Comparison of ENCODE assay signal across 16 cellular contexts in the genomic region with DNA sequence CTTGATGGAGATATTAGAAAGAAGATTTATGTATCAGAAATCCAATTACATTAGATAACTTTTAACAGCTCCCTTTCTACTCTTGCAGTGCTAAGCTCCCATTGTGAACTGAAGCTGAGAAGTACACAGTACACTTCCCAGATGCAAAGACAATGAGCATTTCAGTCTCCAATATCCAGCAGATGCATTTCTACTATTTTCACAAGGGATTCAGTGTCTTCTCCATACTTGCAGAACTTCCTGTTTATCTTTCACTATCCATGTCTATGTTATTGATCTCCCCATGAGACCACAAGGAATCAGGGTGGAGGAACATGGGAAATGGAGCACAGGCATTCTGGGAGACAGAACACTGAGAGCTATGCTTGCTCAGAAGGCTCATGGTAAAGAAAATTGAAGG.
A peak's percentile ranks its signal among the peaks of the same experiment; 100 is the strongest.
DNase-seq lines count a peak whose midpoint lies in the region; ATAC-seq, FAIRE-seq and TF ChIP-seq lines count a peak whose summit lies in the region.
"Had no signal": no experiment of that assay in that cellular context is flagged by ENCODE, and none has a peak within 500 bp of the region (broad histone marks: within the 10 kb centered on the region; RNA-seq: fewer than 3 reads in every experiment).

No MANE protein-coding gene starts in this region.

- H3K4me2 ChIP-seq in H1 (ENCODE audit: insufficient read depth in 1 of 2, low read depth in 2 of 2, low read length in 2 of 2), result no peak overlapping the region

- 0 out of 2 replicates have a peak overlapping the region, but pooled peaks have one; percentile 10 for H2AFZ ChIP-seq in H1 (ENCODE audit: low read length)
- H2AFZ ChIP-seq: GM23248 had no signal

- DNase-seq in SK-MEL-5 (ENCODE audit: low read depth, low spot score) (peak; percentile 78), H1 (ENCODE audit: low read depth in 1 of 2, low spot score in 2 of 2) (no peak), midbrain (lab: John Stamatoyannopoulos, UW) (peak; percentile 52), foreskin fibroblast (no peak), NCI-H1417 (lab: John Stamatoyannopoulos, UW) (no peak)
- DNase-seq: ACHN; C1 segment of cervical spinal cord; CD4-positive, alpha-beta T cell; DMS79 treated with DMSO at 0.1 percent for 48 hours; EL; GM23248; H7 had no signal

- H3K56ac ChIP-seq in H1 (replicated peaks; ENCODE audit: insufficient read length, low read depth, low read length), result no peak overlapping the region

- TF ChIP-seq POLR2A in H1 (IDR thresholded peaks at IDR 0.05; ENCODE audit: control extremely low read depth in 1 of 2, low read depth in 2 of 2, low read length in 2 of 2), result no peak

- no peak for ATAC-seq in HG03521 (IDR thresholded peaks at IDR 0.05; ENCODE audit: unreplicated experiment)

- no peak for TF ChIP-seq EP300 in H1 (IDR thresholded peaks at IDR 0.05; ENCODE audit: borderline replicate concordance in 1 of 2, low read depth in 2 of 2, low read length in 2 of 2)

- no peaks in the 10 kb centered on the region for H3K27me3 ChIP-seq in H1 (replicated peaks in 1 of 4; ENCODE audit: control insufficient read depth in 3 of 4, extremely low read depth in 1 of 4, insufficient read depth in 3 of 4, low read length in 3 of 4)

- no peak overlapping the region for H3K23ac ChIP-seq in H1 (ENCODE audit: insufficient read length)

- no peak overlapping the region for H2BK5ac ChIP-seq in H1 (ENCODE audit: low read depth, low read length)

- TF ChIP-seq CTCF in H1 (IDR thresholded peaks at IDR 0.05; ENCODE audit: control extremely low read depth in 1 of 3, insufficient read depth in 1 of 3, low read depth in 1 of 3, low read length in 3 of 3), result no peak
- TF ChIP-seq CTCF in foreskin fibroblast (IDR thresholded peaks at IDR 0.05; ENCODE audit: low read depth, low read length), result no peak

- H4K91ac ChIP-seq in H1 (replicated peaks; ENCODE audit: insufficient read length, low read length), result no peak overlapping the region

- H3K79me2 ChIP-seq in H1 (ENCODE audit: control insufficient read depth in 1 of 2, insufficient read depth in 2 of 2, low read length in 2 of 2), result no peaks in the 10 kb centered on the region

- no peak overlapping the region for H2BK12ac ChIP-seq in H1 (ENCODE audit: low read depth, low read length)

- no peak overlapping the region for H3K14ac ChIP-seq in H1 (ENCODE audit: insufficient read length)

- H3K36me3 ChIP-seq in H1 (ENCODE audit: control insufficient read depth in 2 of 4, insufficient read depth in 4 of 4, low read length in 3 of 4), result no peaks in the 10 kb centered on the region

- no peak overlapping the region for H2BK15ac ChIP-seq in H1 (ENCODE audit: low read length)

- no peak overlapping the region for H2BK120ac ChIP-seq in H1 (replicated peaks; ENCODE audit: low read depth, low read length)

- H3K27ac ChIP-seq in H1 (ENCODE audit: low read depth, low read length) (no peak overlapping the region), temporal lobe (ENCODE audit: low read depth, low read length) (peak overlapping the region; percentile 88)
- H3K27ac ChIP-seq: GM23248 had no signal

- no peaks in the 10 kb centered on the region for H3K4me1 ChIP-seq in H1 (replicated peaks in 1 of 4; ENCODE audit: control insufficient read depth in 3 of 4, insufficient read depth in 4 of 4, low read length in 3 of 4)

- no peaks in the 10 kb centered on the region; the same call in 1 of the 2 replicates for H3K23me2 ChIP-seq in H1 (ENCODE audit: low read depth, low read length)

- in situ Hi-C loops in SK-MEL-5 (cut with HindIII; ENCODE audit: low pct_unique_long_range_greater_than_20kb, low sequenced_read_pairs), result no loop called here

- H3K18ac ChIP-seq in H1 (ENCODE audit: extremely low read depth, low read length), result no peak overlapping the region

- no peak overlapping the region for H4K5ac ChIP-seq in H1 (ENCODE audit: insufficient read length, low read depth, low read length)

- no peaks in the 10 kb centered on the region for H3K79me1 ChIP-seq in H1 (ENCODE audit: low read depth, low read length)

- H2BK20ac ChIP-seq in H1 (ENCODE audit: low read length), result no peak overlapping the region

- no peaks in the 10 kb centered on the region for H3K9me3 ChIP-seq in H1 (ENCODE audit: insufficient read depth in 2 of 2, low read depth in 1 of 2, low read length in 1 of 2)

- no peaks in the 10 kb centered on the region for H4K20me1 ChIP-seq in H1 (replicated peaks in 1 of 2; ENCODE audit: control insufficient read depth in 1 of 2, insufficient read depth in 2 of 2, low read length in 2 of 2)

- H3K4me3 ChIP-seq in H1 (ENCODE audit: extremely low read depth in 1 of 4, insufficient read depth in 2 of 4, low read depth in 3 of 4, low read length in 4 of 4) (no peak overlapping the region), foreskin fibroblast (ENCODE audit: low read depth in 1 of 2, low read length in 2 of 2) (no peak overlapping the region)
- H3K4me3 ChIP-seq: GM23248 had no signal

- H3K4ac ChIP-seq in H1 (replicated peaks; ENCODE audit: insufficient read length, low read depth, low read length), result no peak overlapping the region

- H2AK5ac ChIP-seq in H1 (ENCODE audit: low read depth, low read length), result no peak overlapping the region

- POLR2A ChIA-PET in H1 (lab: Charles Lee; ENCODE audit: partially characterized antibody), result no interaction called here

- no peak overlapping the region for H4K8ac ChIP-seq in H1 (ENCODE audit: extremely low read depth, insufficient read depth, low read length)

- no peak overlapping the region for H3K9ac ChIP-seq in H1 (replicated peaks in 1 of 4; ENCODE audit: extremely low read depth in 1 of 4, low read depth in 3 of 4, low read length in 3 of 4)
- H3K9ac ChIP-seq: GM23248 had no signal

- no peak for TF ChIP-seq RAD21 in H1 (IDR thresholded peaks at IDR 0.05 in 1 of 2, conservative IDR thresholded peaks at IDR 0.05 in 1 of 2; ENCODE audit: low read depth in 2 of 2, low read length in 2 of 2)

- FAIRE-seq in H1 (lab: Jason Lieb, UNC), result no peak
- FAIRE-seq: G401.6, GM12891 had no signal

- CTCF ChIA-PET in H1 (lab: Charles Lee; ENCODE audit: partially characterized antibody), result no interaction called here

TF ChIP-seq in H1, 55 proteins besides CTCF, POLR2A, EP300 and RAD21:
- TF ChIP-seq JUND (IDR thresholded peaks at IDR 0.05; ENCODE audit: low read length) (no peak), HDAC6 (IDR thresholded peaks at IDR 0.05; ENCODE audit: low read depth, low read length) (no peak), CTBP2 (IDR thresholded peaks at IDR 0.05; ENCODE audit: borderline replicate concordance, insufficient read depth, insufficient read length, low read length) (no peak), CBX5 (IDR thresholded peaks at IDR 0.05; ENCODE audit: low read depth, low read length) (no peak), ASH2L (IDR thresholded peaks at IDR 0.05; ENCODE audit: low read length) (no peak), SAP30 (IDR thresholded peaks at IDR 0.05; ENCODE audit: insufficient read depth, insufficient replicate concordance, low read length) (no peak), SP2 (IDR thresholded peaks at IDR 0.05; ENCODE audit: low read length) (no peak), GTF2F1 (IDR thresholded peaks at IDR 0.05; ENCODE audit: borderline replicate concordance, low read depth, low read length) (no peak)
- TF ChIP-seq, protein P1, sequence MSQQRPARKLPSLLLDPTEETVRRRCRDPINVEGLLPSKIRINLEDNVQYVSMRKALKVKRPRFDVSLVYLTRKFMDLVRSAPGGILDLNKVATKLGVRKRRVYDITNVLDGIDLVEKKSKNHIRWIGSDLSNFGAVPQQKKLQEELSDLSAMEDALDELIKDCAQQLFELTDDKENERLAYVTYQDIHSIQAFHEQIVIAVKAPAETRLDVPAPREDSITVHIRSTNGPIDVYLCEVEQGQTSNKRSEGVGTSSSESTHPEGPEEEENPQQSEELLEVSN (IDR thresholded peaks at IDR 0.05), result no peak

Comparison
In these comparisons a context has a peak if more than half of its experiments do, and no peak if none do; other contexts are left out.
1. DNase-seq: peak in SK-MEL-5 (single experiment) and midbrain (single experiment); none in H1 (0 of 2), foreskin fibroblast (0 of 2) and NCI-H1417 (0 of 3).